Comparison of ENCODE assay signal across 25 cellular contexts in the genomic region with DNA sequence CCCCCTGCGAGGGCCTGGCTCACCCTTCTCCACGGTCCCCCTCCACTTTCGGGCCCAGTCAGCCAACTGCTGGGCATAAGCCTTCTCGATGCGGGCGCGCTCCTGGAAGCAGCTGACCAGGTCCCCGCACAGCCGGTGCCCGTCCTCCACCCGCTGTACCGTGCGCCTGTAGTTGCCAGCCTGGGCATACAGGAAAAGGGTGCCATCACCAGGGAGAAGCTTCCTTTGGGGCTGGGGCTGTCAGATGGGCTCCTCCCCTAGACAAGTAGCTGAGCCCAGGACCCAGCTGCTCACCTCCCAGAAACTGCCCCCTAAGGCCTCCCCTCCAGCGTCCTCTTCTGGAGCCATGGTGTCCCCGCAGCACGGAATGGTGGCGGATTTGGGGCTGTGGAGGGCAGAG.
"Had no signal": no experiment of that assay in that cellular context is flagged by ENCODE, and none has a peak within 500 bp of the region (broad histone marks: within the 10 kb centered on the region; RNA-seq: fewer than 3 reads in every experiment).

No MANE protein-coding gene starts in this region.

- ATAC-seq: activated CD8-positive, alpha-beta T cell treated with anti-CD3 and anti-CD28 coated beads, Interleukin-2, amount 10 ng/mL, durations not matched to agents 7 days and 5 days; activated naive CD4-positive, alpha-beta T cell treated with anti-CD3 and anti-CD28 coated beads, Interleukin-2, amount 50 U/mL, for 72 hours; left lung; natural killer cell had no signal

- H3K9me3 ChIP-seq: ascending aorta, left lung, ovary, spleen, tibial nerve, uterus had no signal

- H3K27ac ChIP-seq: brain microvascular endothelial cell, hepatocyte, left lung, ovary, spleen, uterus, VCaP had no signal

- DNase-seq: activated CD4-positive, alpha-beta T cell treated with anti-CD3 and anti-CD28 coated beads for 1 hour; activated CD4-positive, alpha-beta T cell treated with anti-CD3 and anti-CD28 coated beads, Interleukin-2, amount 50 U/mL, for 1 hour; activated CD8-positive, alpha-beta T cell treated with anti-CD3 and anti-CD28 coated beads, Interleukin-2, amount 10 ng/mL, durations not matched to agents 7 days and 5 days; activated gamma-delta T cell treated with Interleukin-2 at 50 U/mL for 16 hours; brain microvascular endothelial cell; central memory CD4-positive, alpha-beta T cell; dermis blood vessel endothelial cell; effector CD8-positive, alpha-beta T cell; erythroblast; foreskin fibroblast; immature natural killer cell; mammary epithelial cell; midbrain; natural killer cell; ovary; spleen; stimulated activated CD4-positive, alpha-beta T cell treated with anti-CD3 and anti-CD28 coated beads, Interleukin-4, amount 100 ng/mL, for 1 hour; stimulated activated naive CD4-positive, alpha-beta T cell treated with Interleukin-2 at 50 U/mL for 16 hours; uterus had no signal

- H3K27me3 ChIP-seq: ascending aorta, brain microvascular endothelial cell, hepatocyte, ovary, tibial nerve, uterus had no signal

- H3K36me3 ChIP-seq: ovary, uterus had no signal

- H3K4me3 ChIP-seq: ascending aorta, hepatocyte, left lung, ovary, spleen, tibial nerve, uterus had no signal
